In genomic region chr17:81927145-81927652, GRCh38 we compare ENCODE assay signal across 8 cellular contexts. TPM values are rescaled to one million over a fixed set of nuclear protein-coding genes. Genes with fewer than 3 reads are reported as not detected.
DNase-seq lines count a peak whose midpoint lies in the region; TF ChIP-seq lines count a peak whose summit lies in the region.

No MANE protein-coding gene starts in this region.

- H2BK5ac ChIP-seq in H9 (ENCODE audit: insufficient read length, low read length) = no peak overlapping the region

- H2BK20ac ChIP-seq in H9 (ENCODE audit: low read depth, low read length, poor library complexity, severe bottlenecking) = no peak overlapping the region

- H3K9ac ChIP-seq in H9 (ENCODE audit: extremely low read depth, insufficient read length, low read length) (peak overlapping the region; percentile 38), SK-N-MC (ENCODE audit: insufficient read length) (peak overlapping the region; percentile 88)

- no peaks in the 10 kb centered on the region for H3K9me3 ChIP-seq in H9 (ENCODE audit: control insufficient read depth, low read depth, low read length)
- H3K9me3 ChIP-seq in SK-N-MC (ENCODE audit: low read depth, low read length) = no peaks in the 10 kb centered on the region
- H3K9me3 ChIP-seq in sigmoid colon = no peaks in the 10 kb centered on the region

- H2BK15ac ChIP-seq in H9 (ENCODE audit: low read depth, low read length) = no peak overlapping the region

- H3K4ac ChIP-seq in H9 (ENCODE audit: low read depth, low read length) = no peak overlapping the region

- H3K4me3 ChIP-seq in SK-N-MC (peak overlapping the region; percentile 90), fibroblast of mammary gland (ENCODE audit: control insufficient read depth, low read depth, low read length) (peak overlapping the region; percentile 71), sigmoid colon (peak overlapping the region; percentile 85 to 99 (median 92))

- H3K56ac ChIP-seq in H9 (ENCODE audit: insufficient read length, low read depth, low read length) = no peak overlapping the region

- no peak overlapping the region for H4K5ac ChIP-seq in H9 (ENCODE audit: insufficient read length, low read depth, low read length)

- H3K4me2 ChIP-seq in H9 (ENCODE audit: insufficient read depth, insufficient read length, low read length) = peak overlapping the region; percentile 15

- peaks cover 20% of the 10 kb centered on the region for H3K27me3 Mint-ChIP-seq in H9 (ENCODE audit: low read depth)

- no peak for TF ChIP-seq EP300 in sigmoid colon (IDR thresholded peaks at IDR 0.05)

- H2AK5ac ChIP-seq in H9 (ENCODE audit: insufficient read length, low read length) = no peak overlapping the region

- H2BK120ac ChIP-seq in H9 (ENCODE audit: low read depth, low read length, poor library complexity, severe bottlenecking) = no peak overlapping the region

- no peak for TF ChIP-seq POLR2A in sigmoid colon (IDR thresholded peaks at IDR 0.05)

- no peaks in the 10 kb centered on the region for H3K9me3 Mint-ChIP-seq in H9

- TF ChIP-seq CTCF in GM10266 (IDR thresholded peaks at IDR 0.05; ENCODE audit: control insufficient read depth, insufficient read depth, low read depth, missing control alignments) (peak; percentile 18), H9 (conservative IDR thresholded peaks at IDR 0.05) (no peak), fibroblast of mammary gland (conservative IDR thresholded peaks at IDR 0.05; ENCODE audit: control insufficient read depth, insufficient read depth, low read depth, low read length) (no peak), sigmoid colon (IDR thresholded peaks at IDR 0.05) (no peak)

- H4K20me1 ChIP-seq in H9 (ENCODE audit: control insufficient read depth, insufficient read depth, insufficient read length) = no peaks in the 10 kb centered on the region

- H3K27ac Mint-ChIP-seq in H9 = no peak overlapping the region

- peaks cover 16% of the 10 kb centered on the region; the same call in 1 of the 2 replicates for H3K79me2 ChIP-seq in H9 (ENCODE audit: insufficient read depth, low read length)

- peaks cover 3% of the 10 kb centered on the region; the same call in 1 of the 2 replicates for H3K4me1 ChIP-seq in H9 (ENCODE audit: insufficient read depth, low read length)
- peaks cover 0 to 57% (median 54%) of the 10 kb centered on the region in 4 donors for H3K4me1 ChIP-seq in sigmoid colon

- H3K14ac ChIP-seq in H9 (ENCODE audit: insufficient read depth, low read length) = no peak overlapping the region

- no peak overlapping the region for H4K91ac ChIP-seq in H9 (ENCODE audit: insufficient read length, low read depth, low read length)

- WGBS in H9 (ENCODE audit: extremely low coverage, insufficient read length, low lambda C conversion rate) = no CpG with 5 or more reads among the region's 80 CpGs
- WGBS in sigmoid colon, 2 donors = 0 to 1% methylated on average over 80 of the region's 80 CpGs

- no peaks in the 10 kb centered on the region; the same call in 1 of the 2 replicates for H3K27me3 ChIP-seq in H9 (ENCODE audit: insufficient read depth, low read length)
- peaks cover 0 to 13% (median 0%) of the 10 kb centered on the region in 3 donors for H3K27me3 ChIP-seq in sigmoid colon

- peak; percentile 70 for DNase-seq in GM10266 (ENCODE audit: extremely low spot score)
- no peak for DNase-seq in H9
- DNase-seq in SK-N-MC (ENCODE audit: low read depth, low spot score) = no peak
- no peak for DNase-seq in fibroblast of mammary gland (ENCODE audit: low read depth)
- no peak for DNase-seq in sigmoid colon
- DNase-seq in NCI-H748 (lab: John Stamatoyannopoulos, UW; ENCODE audit: unreplicated experiment) = no peak
- no peak for DNase-seq in NCI-H1436 treated with DMSO at 0.1 percent for 48 hours (lab: John Stamatoyannopoulos, UW)
- no peak for DNase-seq in SKM-1 (lab: John Stamatoyannopoulos, UW; ENCODE audit: unreplicated experiment)

- H3T11ph ChIP-seq in H9 (ENCODE audit: low read length) = no peak overlapping the region

- peak overlapping the region; percentile 72 to 79; a peak in 4 of 5 replicates for H3K4me3 Mint-ChIP-seq in H9

- H3K36me3 Mint-ChIP-seq in H9 (ENCODE audit: insufficient read depth in 1 of 3, low read depth in 3 of 3) = peaks cover 4 to 7% (median 5%) of the 10 kb centered on the region in 3 experiments; a peak in 6 of 7 replicates

- H3K36me3 ChIP-seq in SK-N-MC (ENCODE audit: insufficient read depth, low read length) = peaks cover 1% of the 10 kb centered on the region; the same call in 1 of the 2 replicates
- H3K36me3 ChIP-seq in sigmoid colon = peaks cover 4 to 7% (median 6%) of the 10 kb centered on the region in 4 donors

- H2AFZ ChIP-seq in H9 (ENCODE audit: low read length) = no peak overlapping the region

- peaks cover 11% of the 10 kb centered on the region for H3K23me2 ChIP-seq in H9 (ENCODE audit: insufficient read length, low read depth, low read length, poor library complexity, severe bottlenecking)

- intact Hi-C loops in sigmoid colon (cut with DNase I) = loop anchor here (2.0 kb wide), 1 partner anchor 56 kb away; the partner anchor contains the start of gene ARHGDIA

- no peak overlapping the region for H3K18ac ChIP-seq in H9 (ENCODE audit: insufficient read length, low read depth, low read length)

- H3K27ac ChIP-seq in H9 (ENCODE audit: insufficient read length, low read depth, low read length) (no peak overlapping the region), SK-N-MC (peak overlapping the region; percentile 82), sigmoid colon (peak overlapping the region; percentile 98 to 99 (median 99))

- no peak overlapping the region for H4K8ac ChIP-seq in H9 (replicated peaks; ENCODE audit: insufficient read length, low read depth, low read length)

- peaks cover 2% of the 10 kb centered on the region for H3K79me1 ChIP-seq in H9 (ENCODE audit: insufficient read depth, low read depth, low read length, poor library complexity, severe bottlenecking)

- H3K23ac ChIP-seq in H9 (ENCODE audit: insufficient read length, low read depth, low read length) = no peak overlapping the region

- H2BK12ac ChIP-seq in H9 (ENCODE audit: insufficient read length, low read depth, low read length) = no peak overlapping the region

- peaks cover 31 to 39% of the 10 kb centered on the region in 2 experiments for H3K4me1 Mint-ChIP-seq in H9

RNA-seq across cellular contexts. Expression of gene MAFG, which starts 0.3 kb away (rescaled TPM):
- total RNA-seq in H9 (2021) (31.4 and 33.7 TPM in 2 replicates), sigmoid colon (10 to 100 TPM; 16.4 to 21.9 (median 17.0) TPM)
- 10 to 100 TPM in 1 of 3 donors, 1 to 10 TPM in 2; 8.8 to 21.9 (median 9.0) TPM for polyA plus RNA-seq in sigmoid colon

RNA-seq across cellular contexts. Expression of gene SIRT7, which starts 9.2 kb away (rescaled TPM):
- total RNA-seq in H9 (2021) = 28.7 and 29.7 TPM in 2 replicates
- total RNA-seq in sigmoid colon = 10 to 100 TPM; 11.4 to 31.6 (median 14.1) TPM
- polyA plus RNA-seq in sigmoid colon = 10 to 100 TPM; 28.8 to 62.2 (median 39.1) TPM

RNA-seq across cellular contexts. Expression of gene PYCR1, which starts 9.9 kb away (rescaled TPM):
- total RNA-seq in H9 (2021) (111 and 116 TPM in 2 replicates), sigmoid colon (1 to 10 TPM; 1.1 to 9.1 (median 2.8) TPM)
- 10 to 100 TPM; 34.2 to 64.9 (median 49.7) TPM for polyA plus RNA-seq in sigmoid colon

RNA-seq across cellular contexts. Expression of gene PCYT2, which starts 16.0 kb away (rescaled TPM):
- total RNA-seq in H9 (2021) (24.5 and 24.9 TPM in 2 replicates), sigmoid colon (10 to 100 TPM; 11.4 to 24.6 (median 19.3) TPM)
- polyA plus RNA-seq in sigmoid colon = 10 to 100 TPM; 21.6 to 86.4 (median 40.7) TPM

RNA-seq across cellular contexts. Expression of gene MYADML2, which starts 19.8 kb away (rescaled TPM):
- total RNA-seq in H9 (2021) (0.13 and 0.22 TPM in 2 replicates), sigmoid colon (not detected)
- not detected for polyA plus RNA-seq in sigmoid colon

Comparison
In these comparisons a context has a peak if more than half of its experiments do, and no peak if none do; other contexts are left out.
1. RNA of gene PYCR1, which starts 9.9 kb away (total RNA-seq): 111 to 116 TPM in H9; 1.1 to 9.1 TPM in sigmoid colon; every median in the first group is over 10 times any median in the second.
2. Peak in every context shown above with its lines, with median percentiles within 50 percentile points of each other: H3K4me3 ChIP-seq.